ENCODE assay signal across 8 cellular contexts in genomic region chr4:2811830-2812599, GRCh38. TPM values are rescaled to one million over a fixed set of nuclear protein-coding genes. Genes with fewer than 3 reads are reported as not detected.
DNase-seq lines count a peak whose midpoint lies in the region; ATAC-seq and TF ChIP-seq lines count a peak whose summit lies in the region.

No MANE protein-coding gene starts in this region.

- no peaks in the 10 kb centered on the region for H3K36me3 Mint-ChIP-seq in natural killer cell

- no peak for TF ChIP-seq CTCF in natural killer cell (IDR thresholded peaks at IDR 0.05)

- peak overlapping the region; percentile 25 for H3K4me3 ChIP-seq in urinary bladder (ENCODE audit: low read depth, low read length)

- DNase-seq in NCI-H2171 treated with DMSO at 0.1 percent for 48 hours (lab: John Stamatoyannopoulos, UW) = peak; percentile 64
- DNase-seq in NCI-H2171 (lab: John Stamatoyannopoulos, UW) = no peak
- peak; percentile 82 for DNase-seq in NCI-H69 (lab: John Stamatoyannopoulos, UW)
- peak; percentile 85 for DNase-seq in activated CD8-positive, alpha-beta memory T cell treated with anti-CD3 and anti-CD28 coated beads for 24 hours
- DNase-seq in natural killer cell = peak; percentile 58

- H3K27ac ChIP-seq in urinary bladder (ENCODE audit: low read depth) = peak overlapping the region; percentile 46

- peak; percentile 66 for ATAC-seq in HG02885 (IDR thresholded peaks at IDR 0.05; ENCODE audit: poor library complexity, unreplicated experiment)
- ATAC-seq in esophagus mucosa = peak; percentile 44
- peak; percentile 57 to 78 (median 62) for ATAC-seq in natural killer cell

- no peaks in the 10 kb centered on the region for H3K27me3 Mint-ChIP-seq in natural killer cell (ENCODE audit: low read depth in 2 of 2)

- peaks cover 49 to 74% of the 10 kb centered on the region in 2 donors for H3K4me1 Mint-ChIP-seq in natural killer cell

- 57% methylated on average over 21 of the region's 21 CpGs for WGBS in urinary bladder

- H3K4me3 Mint-ChIP-seq in natural killer cell = peak overlapping the region; percentile 81

- no peaks in the 10 kb centered on the region for H3K36me3 ChIP-seq in urinary bladder (ENCODE audit: insufficient read depth)

- intact Hi-C loops in natural killer cell (cut with micrococcal nuclease) = loop anchor here (1.0 to 10.0 kb wide), 4 partner anchors 23 to 123 kb away; no protein-coding TSS in a partner anchor

- no peaks in the 10 kb centered on the region for H3K9me3 Mint-ChIP-seq in natural killer cell

- H3K27ac Mint-ChIP-seq in natural killer cell = peak overlapping the region; percentile 98 to 99

- peaks cover 1% of the 10 kb centered on the region for H3K4me1 ChIP-seq in urinary bladder (ENCODE audit: insufficient read depth)

RNA-seq across cellular contexts. Expression of gene SH3BP2, which starts 19.1 kb away (rescaled TPM):
- 32.6 TPM for total RNA-seq in esophagus mucosa
- 100 to 1,000 TPM; 213 to 283 (median 221) TPM for total RNA-seq in natural killer cell
- total RNA-seq in urinary bladder = 26.0 TPM
- polyA plus RNA-seq in urinary bladder = 18.8 TPM

RNA-seq across cellular contexts. Expression of gene ADD1, which starts 31.6 kb away (rescaled TPM):
- total RNA-seq in esophagus mucosa (133 TPM), natural killer cell (100 to 1,000 TPM; 383 to 465 (median 452) TPM), urinary bladder (224 TPM)
- polyA plus RNA-seq in urinary bladder = 277 TPM

RNA-seq across cellular contexts. Expression of gene TNIP2, which starts 55.9 kb away (rescaled TPM):
- total RNA-seq in esophagus mucosa = 25.1 TPM
- 10 to 100 TPM; 35.6 to 53.9 (median 41.6) TPM for total RNA-seq in natural killer cell
- total RNA-seq in urinary bladder = 13.1 TPM
- polyA plus RNA-seq in urinary bladder = 49.8 TPM
